ENCODE assay signal across 22 cellular contexts in genomic region chr1:31159869-31160611, GRCh38.
"Had no signal": no experiment of that assay in that cellular context is flagged by ENCODE, and none has a peak within 500 bp of the region (broad histone marks: within the 10 kb centered on the region; RNA-seq: fewer than 3 reads in every experiment).

No MANE protein-coding gene starts in this region.

- ATAC-seq: activated CD4-positive, CD25-positive, alpha-beta regulatory T cell treated with anti-CD3 and anti-CD28 coated beads, Interleukin-2, amount 50 U/mL, for 24 hours; activated T-cell treated with anti-CD3 and anti-CD28 coated beads, Interleukin-2, amount 50 U/mL, for 4 hours; esophagus mucosa; gastroesophageal sphincter; heart left ventricle; naive thymus-derived CD4-positive, alpha-beta T cell; pancreas had no signal

- H3K4me3 Mint-ChIP-seq: activated CD4-positive, alpha-beta T cell treated with anti-CD3 and anti-CD28 coated beads, Interleukin-2, amount 10 ng/mL, durations not matched to agents 7 days and 5 days; activated naive CD4-positive, alpha-beta T cell treated with anti-CD3 and anti-CD28 coated beads for 36 hours; activated T-cell treated with anti-CD3 and anti-CD28 coated beads, Interleukin-2, amount 50 U/mL, for 4 hours; central memory CD8-positive, alpha-beta T cell; immature natural killer cell; memory B cell; naive thymus-derived CD4-positive, alpha-beta T cell had no signal

- H3K9me3 Mint-ChIP-seq: activated CD4-positive, alpha-beta T cell treated with anti-CD3 and anti-CD28 coated beads, Interleukin-2, amount 10 ng/mL, durations not matched to agents 7 days and 5 days; activated naive CD4-positive, alpha-beta T cell treated with anti-CD3 and anti-CD28 coated beads for 36 hours; activated T-cell treated with anti-CD3 and anti-CD28 coated beads, Interleukin-2, amount 50 U/mL, for 4 hours; central memory CD8-positive, alpha-beta T cell; immature natural killer cell; memory B cell had no signal

- H3K4me3 ChIP-seq: ascending aorta, coronary artery, gastroesophageal sphincter, heart left ventricle, pancreas, sigmoid colon, thyroid gland, uterus had no signal

- H3K36me3 ChIP-seq: ascending aorta, gastroesophageal sphincter, heart left ventricle, neutrophil, pancreas, sigmoid colon, thyroid gland, uterus had no signal

- FAIRE-seq: pancreas had no signal

- H3K27me3 ChIP-seq: ascending aorta, gastroesophageal sphincter, heart left ventricle, pancreas, sigmoid colon, thyroid gland, uterus had no signal

- H3K27ac ChIP-seq: ascending aorta, coronary artery, gastroesophageal sphincter, heart left ventricle, neutrophil, pancreas, sigmoid colon, thyroid gland, uterus had no signal

- H3K36me3 Mint-ChIP-seq: immature natural killer cell; memory B cell; naive thymus-derived CD4-positive, alpha-beta T cell had no signal

- H3K9me3 ChIP-seq: ascending aorta, gastroesophageal sphincter, heart left ventricle, neutrophil, pancreas, sigmoid colon, thyroid gland, uterus had no signal

- DNase-seq: activated CD4-positive, alpha-beta T cell treated with anti-CD3 and anti-CD28 coated beads, Interleukin-2, amount 10 ng/mL, durations not matched to agents 7 days and 5 days; activated CD8-positive, alpha-beta memory T cell treated with anti-CD3 and anti-CD28 coated beads, Interleukin-2, amount 50 U/mL, for 4 hours; activated naive CD4-positive, alpha-beta T cell treated with anti-CD3 and anti-CD28 coated beads for 36 hours; activated T-cell treated with anti-CD3 and anti-CD28 coated beads, Interleukin-2, amount 50 U/mL, for 4 hours; heart left ventricle; immature natural killer cell; naive thymus-derived CD4-positive, alpha-beta T cell; pancreas; sigmoid colon; stimulated activated naive CD4-positive, alpha-beta T cell treated with Interleukin-2 at 50 U/mL for 16 hours; SW 1271; T-helper 2 cell; thyroid gland; uterus had no signal

- H3K27ac Mint-ChIP-seq: activated CD4-positive, alpha-beta T cell treated with anti-CD3 and anti-CD28 coated beads, Interleukin-2, amount 10 ng/mL, durations not matched to agents 7 days and 5 days; activated naive CD4-positive, alpha-beta T cell treated with anti-CD3 and anti-CD28 coated beads for 36 hours; immature natural killer cell; memory B cell had no signal
